8 cellular contexts compared by ENCODE assay signal in genomic region chr15:66701422-66702034, GRCh38.
DNase-seq lines count a peak whose midpoint lies in the region; ATAC-seq and TF ChIP-seq lines count a peak whose summit lies in the region.

No MANE protein-coding gene starts in this region.

- in situ Hi-C loops in brain microvascular endothelial cell (cut with HindIII; ENCODE audit: low pct_ligation_motif_present, low sequenced_read_pairs) = no loop called here

- H3K27ac ChIP-seq in 22Rv1 (peak overlapping the region; percentile 99), RWPE1 (peak overlapping the region; percentile 94), brain microvascular endothelial cell (peak overlapping the region; percentile 80)

- TF ChIP-seq CTCF in 22Rv1 (IDR thresholded peaks at IDR 0.05) = no peak
- no peak for TF ChIP-seq CTCF in GM12875 (IDR thresholded peaks at IDR 0.05; ENCODE audit: borderline replicate concordance, insufficient read depth, low read depth, low read length)
- no peak for TF ChIP-seq CTCF in RWPE1 (conservative IDR thresholded peaks at IDR 0.05; ENCODE audit: low read depth)
- TF ChIP-seq CTCF in brain microvascular endothelial cell (IDR thresholded peaks at IDR 0.05; ENCODE audit: low read depth, low read length, missing control alignments) = no peak

- POLR2A ChIA-PET in RWPE1 (lab: Yijun Ruan, JAX; ENCODE audit: low non-redundant PET) = no interaction called here

- peak; percentile 55 for DNase-seq in RWPE1 (ENCODE audit: low spot score)
- peak; percentile 38 for DNase-seq in brain microvascular endothelial cell
- DNase-seq in iris pigment epithelial cell (ENCODE audit: low read depth) = peak; percentile 76
- DNase-seq in stimulated activated CD4-positive, alpha-beta T cell treated with anti-CD3 and anti-CD28 coated beads, Interleukin-2, amount 100 ng/mL, for 24 hours = peak; percentile 30 to 38

- no peaks in the 10 kb centered on the region for H3K36me3 ChIP-seq in brain microvascular endothelial cell (replicated peaks)

- peak overlapping the region; percentile 61 for H3K4me3 ChIP-seq in GM12875 (ENCODE audit: low read depth, low read length)
- H3K4me3 ChIP-seq in brain microvascular endothelial cell (ENCODE audit: low read depth, low read length) = peak overlapping the region; percentile 63

- H3K27me3 ChIP-seq in brain microvascular endothelial cell (replicated peaks) = no peaks in the 10 kb centered on the region

- ATAC-seq in HG03039 (IDR thresholded peaks at IDR 0.05; ENCODE audit: unreplicated experiment) (peak; percentile 22), GM18858 (IDR thresholded peaks at IDR 0.05; ENCODE audit: unreplicated experiment) (no peak)

- CTCF ChIA-PET in RWPE1 (lab: Yijun Ruan, JAX) = interaction anchor here (0.7 to 1.3 kb wide), 3 partner anchors 74 to 150 kb away, joined by 3 to 4 read pairs (median 3); no protein-coding TSS in a partner anchor
